17 cellular contexts compared by ENCODE assay signal in genomic region chr9:19473605-19474004, GRCh38.
A peak's percentile ranks its signal among the peaks of the same experiment; 100 is the strongest.
DNase-seq lines count a peak whose midpoint lies in the region; ATAC-seq and TF ChIP-seq lines count a peak whose summit lies in the region.
"Had no signal": no experiment of that assay in that cellular context is flagged by ENCODE, and none has a peak within 500 bp of the region (broad histone marks: within the 10 kb centered on the region; RNA-seq: fewer than 3 reads in every experiment).

No MANE protein-coding gene starts in this region.

- in situ Hi-C loops in SK-MEL-5 (cut with HindIII; ENCODE audit: low pct_unique_long_range_greater_than_20kb, low sequenced_read_pairs): no loop called here

- H3K4me1 ChIP-seq in Caco-2: no peaks in the 10 kb centered on the region

- ATAC-seq in GM18907 (IDR thresholded peaks at IDR 0.05; ENCODE audit: unreplicated experiment) (no peak), HG02571 (IDR thresholded peaks at IDR 0.05; ENCODE audit: unreplicated experiment) (no peak)

- H3K27me3 ChIP-seq in Caco-2 (replicated peaks; ENCODE audit: control insufficient read depth, insufficient read depth, low read length): no peaks in the 10 kb centered on the region
- H3K27me3 ChIP-seq: BE2C had no signal

- DNase-seq in NCI-H82 (lab: John Stamatoyannopoulos, UW): peak; percentile 4
- no peak for DNase-seq in NCI-H82 treated with DMSO at 0.1 percent for 48 hours (lab: John Stamatoyannopoulos, UW; ENCODE audit: unreplicated experiment)
- DNase-seq in SK-MEL-5 (ENCODE audit: low read depth, low spot score): peak; percentile 38
- DNase-seq in epithelial cell of esophagus (ENCODE audit: low read depth): no peak
- no peak for DNase-seq in Caco-2
- no peak for DNase-seq in cerebellar nuclear complex (lab: John Stamatoyannopoulos, UW)
- DNase-seq: 8988T; BE2C; CD4-positive, alpha-beta memory T cell; MG63; NCI-H1105; NCI-H1694 treated with DMSO at 0.1 percent for 48 hours; NCI-H2107; NCI-H2227 treated with DMSO at 0.1 percent for 48 hours; NCI-H524 treated with DMSO at 0.1 percent for 48 hours had no signal

- no peaks in the 10 kb centered on the region for H3K36me3 ChIP-seq in Caco-2 (ENCODE audit: control insufficient read depth, insufficient read depth, low read length)
- H3K36me3 ChIP-seq: BE2C, MG63 had no signal

- no peaks in the 10 kb centered on the region for H3K4me1 Mint-ChIP-seq in Caco-2 (ENCODE audit: low read depth, unreplicated experiment)

- H3K27me3 Mint-ChIP-seq in Caco-2 (ENCODE audit: insufficient read depth, unreplicated experiment): peaks cover 21% of the 10 kb centered on the region

- no peaks in the 10 kb centered on the region for H3K9me3 Mint-ChIP-seq in Caco-2 (ENCODE audit: unreplicated experiment)
- H3K9me3 Mint-ChIP-seq: CD4-positive, alpha-beta memory T cell had no signal

- no peak overlapping the region for H3K27ac Mint-ChIP-seq in Caco-2 (ENCODE audit: unreplicated experiment)
- H3K27ac Mint-ChIP-seq: CD4-positive, alpha-beta memory T cell had no signal

- H3K36me3 Mint-ChIP-seq in Caco-2 (ENCODE audit: insufficient read depth, unreplicated experiment): no peaks in the 10 kb centered on the region
- H3K36me3 Mint-ChIP-seq: CD4-positive, alpha-beta memory T cell had no signal

- H3K4me3 ChIP-seq in epithelial cell of esophagus (ENCODE audit: low read length) (no peak overlapping the region), Caco-2 (ENCODE audit: low read depth, low read length) (no peak overlapping the region)
- H3K4me3 ChIP-seq: MG63 had no signal

- peak; percentile 4 for TF ChIP-seq CTCF in epithelial cell of esophagus (IDR thresholded peaks at IDR 0.05; ENCODE audit: insufficient read depth, low read depth, low read length, missing control alignments)
- TF ChIP-seq CTCF in Caco-2 (IDR thresholded peaks at IDR 0.05; ENCODE audit: insufficient read depth in 1 of 2, low read depth in 1 of 2, low read length in 1 of 2, severe bottlenecking in 1 of 2, unreplicated experiment in 1 of 2): no peak

- CTCF ChIA-PET in Caco-2 (lab: Charles Lee): no interaction called here

- intact Hi-C loops in Caco-2 (cut with micrococcal nuclease; ENCODE audit: unreplicated experiment): loop anchor here (2.0 kb wide), 1 partner anchor 167 kb away; no protein-coding TSS in a partner anchor

- H3K9me3 ChIP-seq in Caco-2: no peaks in the 10 kb centered on the region
- H3K9me3 ChIP-seq: BE2C, MG63 had no signal

- H3K4me3 Mint-ChIP-seq in Caco-2 (ENCODE audit: unreplicated experiment): no peak overlapping the region

- POLR2A ChIA-PET in Caco-2 (lab: Charles Lee): no interaction called here

- BruUV-seq in Caco-2 (replicated peaks; lab: Mats Ljungman, UMichigan): no TSS peak

Comparison
In these comparisons a context has a peak if more than half of its experiments do, and no peak if none do; other contexts are left out.
1. DNase-seq: peak in NCI-H82 (single experiment) and SK-MEL-5 (single experiment); none in NCI-H82 treated with DMSO at 0.1 percent for 48 hours (single experiment), epithelial cell of esophagus (single experiment), Caco-2 (0 of 2) and cerebellar nuclear complex (0 of 2).